20 cellular contexts compared by ENCODE assay signal in genomic region chr2:72024451-72025175, GRCh38.
DNase-seq lines count a peak whose midpoint lies in the region; ATAC-seq and TF ChIP-seq lines count a peak whose summit lies in the region.
"Had no signal": no experiment of that assay in that cellular context is flagged by ENCODE, and none has a peak within 500 bp of the region (broad histone marks: within the 10 kb centered on the region; RNA-seq: fewer than 3 reads in every experiment).

No MANE protein-coding gene starts in this region.

- H3K36me3 ChIP-seq in tibial artery (no peaks in the 10 kb centered on the region), gastrocnemius medialis (no peaks in the 10 kb centered on the region)
- H3K36me3 ChIP-seq: left lung, Peyer's patch, sigmoid colon had no signal

- CTCF ChIA-PET in activated CD4-positive, alpha-beta memory T cell treated with anti-CD3 and anti-CD28 coated beads, Interleukin-2, amount 10 ng/mL, durations not matched to agents 7 days and 5 days (lab: Charles Lee) = no interaction called here
- CTCF ChIA-PET in activated CD4-positive, alpha-beta memory T cell treated with anti-CD3 and anti-CD28 coated beads for 36 hours (lab: Charles Lee) = no interaction called here

- H3K36me3 Mint-ChIP-seq in activated CD4-positive, alpha-beta memory T cell treated with anti-CD3 and anti-CD28 coated beads, Interleukin-2, amount 10 ng/mL, durations not matched to agents 7 days and 5 days (ENCODE audit: low read depth) = no peaks in the 10 kb centered on the region
- no peaks in the 10 kb centered on the region for H3K36me3 Mint-ChIP-seq in activated CD4-positive, alpha-beta memory T cell treated with anti-CD3 and anti-CD28 coated beads for 36 hours
- peaks cover 3% of the 10 kb centered on the region for H3K36me3 Mint-ChIP-seq in glutamatergic neuron (ENCODE audit: unreplicated experiment)

- H3K9me3 Mint-ChIP-seq in activated CD4-positive, alpha-beta memory T cell treated with anti-CD3 and anti-CD28 coated beads, Interleukin-2, amount 10 ng/mL, durations not matched to agents 7 days and 5 days = no peaks in the 10 kb centered on the region
- no peaks in the 10 kb centered on the region for H3K9me3 Mint-ChIP-seq in activated CD4-positive, alpha-beta memory T cell treated with anti-CD3 and anti-CD28 coated beads for 36 hours
- peaks cover 2% of the 10 kb centered on the region for H3K9me3 Mint-ChIP-seq in glutamatergic neuron (ENCODE audit: unreplicated experiment)
- H3K9me3 Mint-ChIP-seq: central memory CD8-positive, alpha-beta T cell; stimulated activated naive CD8-positive, alpha-beta T cell treated with anti-CD3 and anti-CD28 coated beads, Interleukin-15, amount 100 ng/mL, for 72 hours had no signal

- no peaks in the 10 kb centered on the region for H3K4me1 ChIP-seq in tibial artery
- no peaks in the 10 kb centered on the region for H3K4me1 ChIP-seq in gastrocnemius medialis
- H3K4me1 ChIP-seq: left lung, Peyer's patch, sigmoid colon had no signal

- TF ChIP-seq CTCF in glutamatergic neuron (IDR thresholded peaks at IDR 0.05; ENCODE audit: partially characterized antibody, unreplicated experiment) (no peak), tibial artery (IDR thresholded peaks at IDR 0.05) (no peak), GM20000 (IDR thresholded peaks at IDR 0.05; ENCODE audit: extremely low read depth, missing control alignments) (no peak), gastrocnemius medialis (IDR thresholded peaks at IDR 0.05 in 4 of 5, conservative IDR thresholded peaks at IDR 0.05 in 1 of 5) (no peak)

- H3K4me1 Mint-ChIP-seq in activated CD4-positive, alpha-beta memory T cell treated with anti-CD3 and anti-CD28 coated beads, Interleukin-2, amount 10 ng/mL, durations not matched to agents 7 days and 5 days = no peaks in the 10 kb centered on the region
- H3K4me1 Mint-ChIP-seq in activated CD4-positive, alpha-beta memory T cell treated with anti-CD3 and anti-CD28 coated beads for 36 hours (ENCODE audit: low read depth) = no peaks in the 10 kb centered on the region
- H3K4me1 Mint-ChIP-seq in glutamatergic neuron (ENCODE audit: low read depth, unreplicated experiment) = no peaks in the 10 kb centered on the region
- H3K4me1 Mint-ChIP-seq: central memory CD8-positive, alpha-beta T cell; stimulated activated naive CD8-positive, alpha-beta T cell treated with anti-CD3 and anti-CD28 coated beads, Interleukin-15, amount 100 ng/mL, for 72 hours had no signal

- no peak for TF ChIP-seq POLR2A in gastrocnemius medialis (IDR thresholded peaks at IDR 0.05)

- H3K27ac Mint-ChIP-seq in activated CD4-positive, alpha-beta memory T cell treated with anti-CD3 and anti-CD28 coated beads, Interleukin-2, amount 10 ng/mL, durations not matched to agents 7 days and 5 days = no peak overlapping the region
- H3K27ac Mint-ChIP-seq in activated CD4-positive, alpha-beta memory T cell treated with anti-CD3 and anti-CD28 coated beads for 36 hours = no peak overlapping the region
- H3K27ac Mint-ChIP-seq in glutamatergic neuron (ENCODE audit: unreplicated experiment) = no peak overlapping the region
- H3K27ac Mint-ChIP-seq: stimulated activated naive CD8-positive, alpha-beta T cell treated with anti-CD3 and anti-CD28 coated beads, Interleukin-15, amount 100 ng/mL, for 72 hours had no signal

- no peak overlapping the region for H3K4me3 Mint-ChIP-seq in activated CD4-positive, alpha-beta memory T cell treated with anti-CD3 and anti-CD28 coated beads, Interleukin-2, amount 10 ng/mL, durations not matched to agents 7 days and 5 days
- H3K4me3 Mint-ChIP-seq in activated CD4-positive, alpha-beta memory T cell treated with anti-CD3 and anti-CD28 coated beads for 36 hours = no peak overlapping the region
- H3K4me3 Mint-ChIP-seq in glutamatergic neuron (ENCODE audit: unreplicated experiment) = no peak overlapping the region
- H3K4me3 Mint-ChIP-seq: central memory CD8-positive, alpha-beta T cell; stimulated activated naive CD8-positive, alpha-beta T cell treated with anti-CD3 and anti-CD28 coated beads, Interleukin-15, amount 100 ng/mL, for 72 hours had no signal

- no peak overlapping the region for H3K27ac ChIP-seq in tibial artery
- no peak overlapping the region for H3K27ac ChIP-seq in gastrocnemius medialis
- H3K27ac ChIP-seq: C4-2B, GM23248, left lung, Peyer's patch, sigmoid colon had no signal

- H3K9me3 ChIP-seq in tibial artery (no peaks in the 10 kb centered on the region), gastrocnemius medialis (no peaks in the 10 kb centered on the region)
- H3K9me3 ChIP-seq: left lung, Peyer's patch, sigmoid colon, SK-N-SH had no signal

- in situ Hi-C loops in gastrocnemius medialis (cut with MboI; ENCODE audit: low sequenced_read_pairs in 4 of 4) = no loop called here

- POLR2A ChIA-PET in activated CD4-positive, alpha-beta memory T cell treated with anti-CD3 and anti-CD28 coated beads, Interleukin-2, amount 10 ng/mL, durations not matched to agents 7 days and 5 days (lab: Charles Lee) = no interaction called here
- POLR2A ChIA-PET in activated CD4-positive, alpha-beta memory T cell treated with anti-CD3 and anti-CD28 coated beads for 36 hours (lab: Charles Lee) = no interaction called here

- H3K27me3 Mint-ChIP-seq in activated CD4-positive, alpha-beta memory T cell treated with anti-CD3 and anti-CD28 coated beads, Interleukin-2, amount 10 ng/mL, durations not matched to agents 7 days and 5 days = no peaks in the 10 kb centered on the region
- no peaks in the 10 kb centered on the region for H3K27me3 Mint-ChIP-seq in activated CD4-positive, alpha-beta memory T cell treated with anti-CD3 and anti-CD28 coated beads for 36 hours
- no peaks in the 10 kb centered on the region for H3K27me3 Mint-ChIP-seq in glutamatergic neuron (ENCODE audit: unreplicated experiment)
- H3K27me3 Mint-ChIP-seq: stimulated activated naive CD8-positive, alpha-beta T cell treated with anti-CD3 and anti-CD28 coated beads, Interleukin-15, amount 100 ng/mL, for 72 hours had no signal

- peak; percentile 9 for DNase-seq in activated CD4-positive, alpha-beta memory T cell treated with anti-CD3 and anti-CD28 coated beads, Interleukin-2, amount 10 ng/mL, durations not matched to agents 7 days and 5 days
- no peak for DNase-seq in activated CD4-positive, alpha-beta memory T cell treated with anti-CD3 and anti-CD28 coated beads for 36 hours
- peak; percentile 3 for DNase-seq in NCI-H2171 (lab: John Stamatoyannopoulos, UW)
- DNase-seq in glutamatergic neuron = peak; percentile 7
- peak; percentile 12 to 43 for DNase-seq in tibial artery
- DNase-seq in AG08395 (ENCODE audit: low spot score) = no peak
- no peak for DNase-seq in GM20000 (ENCODE audit: low spot score)
- no peak for DNase-seq in gastrocnemius medialis
- DNase-seq: activated CD4-positive, CD25-positive, alpha-beta regulatory T cell; activated naive CD4-positive, alpha-beta T cell; amygdala; GM23248; Kasumi-1; sigmoid colon; SK-N-SH had no signal

- ATAC-seq in gastrocnemius medialis = no peak
- ATAC-seq: left lung; stimulated activated naive CD8-positive, alpha-beta T cell treated with anti-CD3 and anti-CD28 coated beads, Interleukin-15, amount 100 ng/mL, for 72 hours had no signal

- intact Hi-C loops in activated CD4-positive, alpha-beta memory T cell treated with anti-CD3 and anti-CD28 coated beads for 36 hours (cut with micrococcal nuclease) = no loop called here
- intact Hi-C loops in tibial artery (cut with DNase I; ENCODE audit: low total_unique reads) = no loop called here
- intact Hi-C loops in gastrocnemius medialis (cut with DNase I; ENCODE audit: low total_unique reads) = no loop called here

- H3K27me3 ChIP-seq in tibial artery (peaks cover 0 to 4% of the 10 kb centered on the region in 2 donors), gastrocnemius medialis (no peaks in the 10 kb centered on the region)
- H3K27me3 ChIP-seq: left lung, Peyer's patch, sigmoid colon had no signal

- H3K4me3 ChIP-seq in tibial artery = no peak overlapping the region
- H3K4me3 ChIP-seq in gastrocnemius medialis = no peak overlapping the region
- H3K4me3 ChIP-seq: GM23248, left lung, Peyer's patch, sigmoid colon had no signal

Comparison
In these comparisons a context has a peak if more than half of its experiments do, and no peak if none do; other contexts are left out.
1. DNase-seq: peak in activated CD4-positive, alpha-beta memory T cell treated with anti-CD3 and anti-CD28 coated beads, Interleukin-2, amount 10 ng/mL, durations not matched to agents 7 days and 5 days (single experiment), NCI-H2171 (single experiment), glutamatergic neuron (single experiment) and tibial artery (2 of 2); none in activated CD4-positive, alpha-beta memory T cell treated with anti-CD3 and anti-CD28 coated beads for 36 hours (single experiment), AG08395 (single experiment), GM20000 (single experiment) and gastrocnemius medialis (0 of 2).